8 cellular contexts compared by ENCODE assay signal in genomic region chr13:31846182-31846938, GRCh38.
DNase-seq lines count a peak whose midpoint lies in the region; ATAC-seq, FAIRE-seq and TF ChIP-seq lines count a peak whose summit lies in the region.

No MANE protein-coding gene starts in this region.

- TF ChIP-seq RAD21 in HepG2 (CRISPR knock-in tag; IDR thresholded peaks at IDR 0.05) = no peak

- no peaks in the 10 kb centered on the region for H3K9me3 ChIP-seq in HepG2 (ENCODE audit: low read length)

- peaks cover 6 to 31% of the 10 kb centered on the region in 2 experiments; a peak in 3 of 5 replicates for H3K27me3 ChIP-seq in HepG2 (ENCODE audit: control insufficient read depth in 1 of 2, insufficient read depth in 2 of 2, low read length in 2 of 2)

- no peaks in the 10 kb centered on the region for H3K36me3 ChIP-seq in HepG2 (replicated peaks in 1 of 2; ENCODE audit: control insufficient read depth in 1 of 2, insufficient read depth in 2 of 2, low read length in 2 of 2)

- WGBS in HepG2 (ENCODE audit: low lambda C conversion rate) = 4% methylated on average over 27 of the region's 74 CpGs

- peak overlapping the region; percentile 48 to 63 (median 56) for H3K4me3 ChIP-seq in HepG2 (replicated peaks in 1 of 3; ENCODE audit: insufficient read depth in 1 of 3, low read depth in 2 of 3, low read length in 3 of 3)

- H4K20me1 ChIP-seq in HepG2 (ENCODE audit: insufficient read depth, low read length) = no peaks in the 10 kb centered on the region; the same call in 1 of the 2 replicates

- ATAC-seq in GM19043 (IDR thresholded peaks at IDR 0.05; ENCODE audit: low read depth, unreplicated experiment) (peak; percentile 97), HG03342 (IDR thresholded peaks at IDR 0.05; ENCODE audit: unreplicated experiment) (peak; percentile 98), HepG2 (peak; percentile 98)

- no peak overlapping the region for H3K27ac ChIP-seq in HepG2 (ENCODE audit: extremely low read length, insufficient read depth, low read length)

- H3K79me2 ChIP-seq in HepG2 (ENCODE audit: insufficient read depth, low read length) = no peaks in the 10 kb centered on the region

- no TSS peak for BruUV-seq in HepG2 (replicated peaks; lab: Mats Ljungman, UMichigan)

- POLR2A ChIA-PET in HepG2 (lab: Yijun Ruan, JAX) = no interaction called here

- FAIRE-seq in HepG2 (lab: Jason Lieb, UNC) = no peak

- intact Hi-C loops in HepG2 (cut with micrococcal nuclease; ENCODE audit: unreplicated experiment) = no loop called here

- H3K9ac ChIP-seq in HepG2 (ENCODE audit: insufficient read depth, low read depth, low read length) = no peak overlapping the region

- H2AFZ ChIP-seq in HepG2 (ENCODE audit: low read length) = no peak overlapping the region

- no peak for TF ChIP-seq POLR2A in HepG2 (IDR thresholded peaks at IDR 0.05; ENCODE audit: insufficient read depth in 1 of 2, low read depth in 2 of 2, low read length in 2 of 2)

- in situ Hi-C loops in HepG2 (cut with HindIII; ENCODE audit: extremely low pct_ligation_motif_present, low pct_unique_long_range_greater_than_20kb) = no loop called here

- H3K4me2 ChIP-seq in HepG2 (ENCODE audit: low read depth, low read length) = peak overlapping the region; percentile 89

- DNase-seq in AG20443 (ENCODE audit: low spot score) (peak; percentile 97), NCI-H460 (ENCODE audit: extremely low read depth, low read depth) (peak; percentile 70), dermis blood vessel endothelial cell (peak; percentile 84), HepG2 (ENCODE audit: low spot score) (peak; percentile 64)
- DNase-seq in activated CD4-positive, alpha-beta T cell treated with anti-CD3 and anti-CD28 coated beads for 48 hours = peak; percentile 65
- DNase-seq in stimulated activated CD4-positive, alpha-beta T cell treated with anti-CD3 and anti-CD28 coated beads, Interleukin-2, amount 100 ng/mL, for 24 hours = peak; percentile 67 to 80

- TF ChIP-seq EP300 in HepG2 (IDR thresholded peaks at IDR 0.05; ENCODE audit: low read depth in 2 of 2, low read length in 2 of 2) (no peak), HepG2 (CRISPR knock-in tag; IDR thresholded peaks at IDR 0.05; ENCODE audit: borderline replicate concordance) (no peak)

- H3K4me1 ChIP-seq in HepG2 (ENCODE audit: insufficient read depth, low read length) = peaks cover 4% of the 10 kb centered on the region; the same call in 1 of the 2 replicates

- CTCF ChIA-PET in HepG2 (lab: Yijun Ruan, JAX; ENCODE audit: low intra/inter-chr PET ratio, low total read pairs) = no interaction called here

- TF ChIP-seq CTCF in HepG2 (CRISPR knock-in tag; IDR thresholded peaks at IDR 0.05) = no peak

TF ChIP-seq in HepG2, 621 proteins besides CTCF, POLR2A, EP300 and RAD21 (continues in another document):
- TF ChIP-seq HNRNPL (IDR thresholded peaks at IDR 0.05; ENCODE audit: low read depth, low read length) (0 out of 2 replicates have a peak, but pooled peaks have one; percentile 26), KDM2A (CRISPR knock-in tag; IDR thresholded peaks at IDR 0.05; ENCODE audit: borderline replicate concordance, low read depth) (no peak), AFF4 (CRISPR knock-in tag; IDR thresholded peaks at IDR 0.05) (no peak), NAIF1 (CRISPR knock-in tag; IDR thresholded peaks at IDR 0.05; ENCODE audit: borderline replicate concordance) (peak; percentile 93), SP4 (CRISPR knock-in tag; IDR thresholded peaks at IDR 0.05) (peak; percentile 87; the same call in 1 of the 2 replicates), UBTF (CRISPR knock-in tag; IDR thresholded peaks at IDR 0.05) (peak; percentile 36; the same call in 1 of the 2 replicates), ZSCAN30 (CRISPR knock-in tag; IDR thresholded peaks at IDR 0.05) (no peak), GABPB1 (CRISPR knock-in tag; IDR thresholded peaks at IDR 0.05) (peak; percentile 66; the same call in 1 of the 2 replicates), HOXA3 (CRISPR knock-in tag; IDR thresholded peaks at IDR 0.05) (0 out of 2 replicates have a peak, but pooled peaks have one; percentile 43), ZNF274 (CRISPR knock-in tag; IDR thresholded peaks at IDR 0.05) (no peak)
- TF ChIP-seq, protein P1, sequence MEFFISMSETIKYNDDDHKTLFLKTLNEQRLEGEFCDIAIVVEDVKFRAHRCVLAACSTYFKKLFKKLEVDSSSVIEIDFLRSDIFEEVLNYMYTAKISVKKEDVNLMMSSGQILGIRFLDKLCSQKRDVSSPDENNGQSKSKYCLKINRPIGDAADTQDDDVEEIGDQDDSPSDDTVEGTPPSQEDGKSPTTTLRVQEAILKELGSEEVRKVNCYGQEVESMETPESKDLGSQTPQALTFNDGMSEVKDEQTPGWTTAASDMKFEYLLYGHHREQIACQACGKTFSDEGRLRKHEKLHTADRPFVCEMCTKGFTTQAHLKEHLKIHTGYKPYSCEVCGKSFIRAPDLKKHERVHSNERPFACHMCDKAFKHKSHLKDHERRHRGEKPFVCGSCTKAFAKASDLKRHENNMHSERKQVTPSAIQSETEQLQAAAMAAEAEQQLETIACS (CRISPR knock-in tag; IDR thresholded peaks at IDR 0.05) = peak; percentile 68; the same call in 1 of the 2 replicates
